In genomic region chr19:41399525-41399924, GRCh38 we compare ENCODE assay signal across 19 cellular contexts. TPM values are rescaled to one million over a fixed set of nuclear protein-coding genes. Genes with fewer than 3 reads are reported as not detected.
DNase-seq lines count a peak whose midpoint lies in the region; ATAC-seq and TF ChIP-seq lines count a peak whose summit lies in the region.
"Had no signal": no experiment of that assay in that cellular context is flagged by ENCODE, and none has a peak within 500 bp of the region (broad histone marks: within the 10 kb centered on the region; RNA-seq: fewer than 3 reads in every experiment).

No MANE protein-coding gene starts in this region.

- H3K9me3 Mint-ChIP-seq in activated T-cell treated with anti-CD3 and anti-CD28 coated beads, Interleukin-2, amount 50 U/mL, for 24 hours, result no peaks in the 10 kb centered on the region
- H3K9me3 Mint-ChIP-seq in GM23338, result no peaks in the 10 kb centered on the region
- H3K9me3 Mint-ChIP-seq in activated naive CD8-positive, alpha-beta T cell treated with anti-CD3 and anti-CD28 coated beads, Interleukin-2, amount 10 ng/mL, durations not matched to agents 7 days and 5 days, result no peaks in the 10 kb centered on the region
- no peaks in the 10 kb centered on the region for H3K9me3 Mint-ChIP-seq in neural progenitor cell
- H3K9me3 Mint-ChIP-seq: activated T-cell treated with anti-CD3 and anti-CD28 coated beads, Interleukin-2, amount 50 U/mL, for 4 hours had no signal

- intact Hi-C loops in ovary (cut with DNase I), result no loop called here

- no peak overlapping the region for H3K9ac ChIP-seq in neural progenitor cell

- H2AFZ ChIP-seq in GM23338 (no peak overlapping the region), neural progenitor cell (replicated peaks) (no peak overlapping the region)

- H3K4me2 ChIP-seq in GM23338, result no peak overlapping the region
- no peak overlapping the region for H3K4me2 ChIP-seq in neural progenitor cell

- H3K9me3 ChIP-seq in neural progenitor cell (ENCODE audit: low read depth) (no peaks in the 10 kb centered on the region), ovary (no peaks in the 10 kb centered on the region)
- H3K9me3 ChIP-seq: left lung had no signal

- no peak for TF ChIP-seq CTCF in GM23338 (conservative IDR thresholded peaks at IDR 0.05; ENCODE audit: low read depth in 2 of 2)
- no peak for TF ChIP-seq CTCF in neural progenitor cell (IDR thresholded peaks at IDR 0.05)
- no peak for TF ChIP-seq CTCF in ovary (IDR thresholded peaks at IDR 0.05)

- H4K20me1 ChIP-seq in GM23338 (replicated peaks; ENCODE audit: insufficient read depth) (peaks cover 3% of the 10 kb centered on the region), neural progenitor cell (ENCODE audit: low read depth) (peaks cover 5% of the 10 kb centered on the region)

- 82 to 89% (median 85%) methylated on average over 2 of the region's 2 CpGs for WGBS in ovary, 3 donors

- H3K4me3 ChIP-seq in GM23338, result no peak overlapping the region
- H3K4me3 ChIP-seq in neural progenitor cell, result no peak overlapping the region
- no peak overlapping the region for H3K4me3 ChIP-seq in ovary

- peaks cover 46% of the 10 kb centered on the region for H3K4me1 Mint-ChIP-seq in activated T-cell treated with anti-CD3 and anti-CD28 coated beads, Interleukin-2, amount 50 U/mL, for 24 hours (ENCODE audit: low read depth)
- H3K4me1 Mint-ChIP-seq in GM23338 (peaks cover 19% of the 10 kb centered on the region), neural progenitor cell (peaks cover 26% of the 10 kb centered on the region)
- H3K4me1 Mint-ChIP-seq in activated naive CD8-positive, alpha-beta T cell treated with anti-CD3 and anti-CD28 coated beads, Interleukin-2, amount 10 ng/mL, durations not matched to agents 7 days and 5 days, result peaks cover 28% of the 10 kb centered on the region

- no peaks in the 10 kb centered on the region for H3F3A ChIP-seq in GM23338 (replicated peaks; ENCODE audit: low read depth)
- peaks cover 4% of the 10 kb centered on the region for H3F3A ChIP-seq in neural progenitor cell (ENCODE audit: low read depth)

- H3K36me3 ChIP-seq in GM23338 (ENCODE audit: insufficient read depth), result no peaks in the 10 kb centered on the region
- H3K36me3 ChIP-seq in neural progenitor cell, result no peaks in the 10 kb centered on the region
- no peaks in the 10 kb centered on the region for H3K36me3 ChIP-seq in ovary

- peaks cover 35% of the 10 kb centered on the region for H3K79me2 ChIP-seq in GM23338 (replicated peaks; ENCODE audit: insufficient read depth)
- H3K79me2 ChIP-seq in neural progenitor cell (ENCODE audit: low read depth), result peaks cover 42% of the 10 kb centered on the region

- H3K27ac ChIP-seq in GM23338 (ENCODE audit: low read depth), result no peak overlapping the region
- no peak overlapping the region for H3K27ac ChIP-seq in neural progenitor cell
- no peak overlapping the region for H3K27ac ChIP-seq in ovary
- H3K27ac ChIP-seq: left lung had no signal

- H3K4me3 Mint-ChIP-seq in activated T-cell treated with anti-CD3 and anti-CD28 coated beads, Interleukin-2, amount 50 U/mL, for 24 hours, result peak overlapping the region; percentile 99
- peak overlapping the region; percentile 38; the same call in 2 of the 3 replicates for H3K4me3 Mint-ChIP-seq in GM23338
- peak overlapping the region; percentile 41 for H3K4me3 Mint-ChIP-seq in activated naive CD8-positive, alpha-beta T cell treated with anti-CD3 and anti-CD28 coated beads, Interleukin-2, amount 10 ng/mL, durations not matched to agents 7 days and 5 days
- H3K4me3 Mint-ChIP-seq in neural progenitor cell, result peak overlapping the region; percentile 98

- no peak for ATAC-seq in GM23338
- no peak for ATAC-seq in activated naive CD8-positive, alpha-beta T cell treated with anti-CD3 and anti-CD28 coated beads, Interleukin-2, amount 10 ng/mL, durations not matched to agents 7 days and 5 days (ENCODE audit: low read depth)
- ATAC-seq: activated T-cell treated with anti-CD3 and anti-CD28 coated beads, Interleukin-2, amount 50 U/mL, for 4 hours; left lung had no signal

- no peak for TF ChIP-seq EP300 in ovary (IDR thresholded peaks at IDR 0.05)

- H3K27me3 Mint-ChIP-seq in activated T-cell treated with anti-CD3 and anti-CD28 coated beads, Interleukin-2, amount 50 U/mL, for 24 hours, result no peaks in the 10 kb centered on the region
- H3K27me3 Mint-ChIP-seq in GM23338 (ENCODE audit: insufficient read depth, low read depth, poor library complexity), result peaks cover 6% of the 10 kb centered on the region
- H3K27me3 Mint-ChIP-seq in activated naive CD8-positive, alpha-beta T cell treated with anti-CD3 and anti-CD28 coated beads, Interleukin-2, amount 10 ng/mL, durations not matched to agents 7 days and 5 days, result no peaks in the 10 kb centered on the region
- peaks cover 8% of the 10 kb centered on the region for H3K27me3 Mint-ChIP-seq in neural progenitor cell (ENCODE audit: insufficient read depth, low read depth)

- DNase-seq in activated T-cell treated with anti-CD3 and anti-CD28 coated beads, Interleukin-2, amount 50 U/mL, for 24 hours, result no peak
- DNase-seq in activated T-cell treated with anti-CD3 and anti-CD28 coated beads for 4 hours, result no peak
- DNase-seq in GM23338 (ENCODE audit: low spot score), result no peak
- DNase-seq in activated naive CD8-positive, alpha-beta T cell treated with anti-CD3 and anti-CD28 coated beads, Interleukin-2, amount 10 ng/mL, durations not matched to agents 7 days and 5 days, result no peak
- no peak for DNase-seq in neural progenitor cell (ENCODE audit: low spot score)
- no peak for DNase-seq in ovary
- DNase-seq in NCI-H1436 (lab: John Stamatoyannopoulos, UW), result no peak
- DNase-seq in NCI-H1694 (lab: John Stamatoyannopoulos, UW), result no peak
- DNase-seq: ACHN; activated CD4-positive, alpha-beta T cell treated with anti-CD3 and anti-CD28 coated beads for 1 hour; activated T-cell treated with anti-CD3 and anti-CD28 coated beads, Interleukin-2, amount 50 U/mL, for 4 hours; aorta; foreskin fibroblast; left lung; MM.1S; NCI-H187 treated with DMSO at 0.1 percent for 48 hours; NCI-H446 treated with DMSO at 0.1 percent for 48 hours; SHP77 treated with DMSO at 0.1 percent for 48 hours; T-helper 9 cell had no signal

- H3K36me3 Mint-ChIP-seq in activated T-cell treated with anti-CD3 and anti-CD28 coated beads, Interleukin-2, amount 50 U/mL, for 24 hours (ENCODE audit: low read depth), result peaks cover 39% of the 10 kb centered on the region
- H3K36me3 Mint-ChIP-seq in GM23338 (ENCODE audit: low read depth), result peaks cover 9% of the 10 kb centered on the region
- peaks cover 6% of the 10 kb centered on the region for H3K36me3 Mint-ChIP-seq in activated naive CD8-positive, alpha-beta T cell treated with anti-CD3 and anti-CD28 coated beads, Interleukin-2, amount 10 ng/mL, durations not matched to agents 7 days and 5 days
- H3K36me3 Mint-ChIP-seq in neural progenitor cell, result peaks cover 2% of the 10 kb centered on the region

- H3K9me2 ChIP-seq in GM23338 (ENCODE audit: insufficient read depth), result no peaks in the 10 kb centered on the region

- H3K27ac Mint-ChIP-seq in activated T-cell treated with anti-CD3 and anti-CD28 coated beads, Interleukin-2, amount 50 U/mL, for 24 hours, result no peak overlapping the region
- no peak overlapping the region for H3K27ac Mint-ChIP-seq in GM23338
- H3K27ac Mint-ChIP-seq in activated naive CD8-positive, alpha-beta T cell treated with anti-CD3 and anti-CD28 coated beads, Interleukin-2, amount 10 ng/mL, durations not matched to agents 7 days and 5 days, result no peak overlapping the region
- no peak overlapping the region for H3K27ac Mint-ChIP-seq in neural progenitor cell

- POLR2A ChIA-PET in activated naive CD8-positive, alpha-beta T cell treated with anti-CD3 and anti-CD28 coated beads, Interleukin-2, amount 10 ng/mL, durations not matched to agents 7 days and 5 days (lab: Charles Lee), result interaction anchor here (0.6 kb wide), 1 partner anchor 11 kb away, joined by 3 read pairs; no protein-coding TSS in a partner anchor

- TF ChIP-seq POLR2A in ovary (IDR thresholded peaks at IDR 0.05), result no peak

- H3K27me3 ChIP-seq in GM23338 (ENCODE audit: insufficient read depth) (no peaks in the 10 kb centered on the region), neural progenitor cell (no peaks in the 10 kb centered on the region), ovary (no peaks in the 10 kb centered on the region)
- H3K27me3 ChIP-seq: left lung had no signal

- peaks cover 12% of the 10 kb centered on the region; the same call in 1 of the 2 replicates for H3K4me1 ChIP-seq in GM23338 (ENCODE audit: insufficient read depth)
- H3K4me1 ChIP-seq in neural progenitor cell, result peaks cover 7% of the 10 kb centered on the region
- peaks cover 5% of the 10 kb centered on the region for H3K4me1 ChIP-seq in ovary (ENCODE audit: insufficient read depth)

RNA-seq across cellular contexts. Expression of gene BCKDHA, which starts 1.9 kb away (rescaled TPM):
- 31.3 and 42.4 TPM in 2 replicates for total RNA-seq in GM23338 (2014; rRNA removed; shearing (Covaris generic))
- polyA plus RNA-seq in GM23338 (2016; fragmentation: Nextera tagmentation; extraction: Ambion mirVana), result 14.2 and 15.0 TPM in 2 replicates
- 10 to 100 TPM; 23.8 to 26.9 TPM for total RNA-seq in activated naive CD8-positive, alpha-beta T cell treated with anti-CD3 and anti-CD28 coated beads, Interleukin-2, amount 10 ng/mL, durations not matched to agents 7 days and 5 days
- 25.7 and 62.8 TPM in 2 replicates for total RNA-seq in neural progenitor cell (ENCODE audit: low replicate concordance)
- total RNA-seq in ovary, result 10 to 100 TPM; 14.3 to 31.6 (median 19.0) TPM
- polyA plus RNA-seq in ovary, result 10 to 100 TPM in 1 of 2 donors, 1 to 10 TPM in 1; 3.8 to 43.8 TPM

RNA-seq across cellular contexts. Expression of gene EXOSC5, which starts 2.4 kb away (rescaled TPM):
- 65.1 and 65.4 TPM in 2 replicates for total RNA-seq in GM23338 (2014; rRNA removed; shearing (Covaris generic))
- polyA plus RNA-seq in GM23338 (2016; fragmentation: Nextera tagmentation; extraction: Ambion mirVana) (116 and 125 TPM in 2 replicates), ovary (10 to 100 TPM in 1 of 2 donors, 1 to 10 TPM in 1; 1.5 to 24.6 TPM)
- total RNA-seq in activated naive CD8-positive, alpha-beta T cell treated with anti-CD3 and anti-CD28 coated beads, Interleukin-2, amount 10 ng/mL, durations not matched to agents 7 days and 5 days, result 10 to 100 TPM; 20.9 to 25.9 TPM
- total RNA-seq in neural progenitor cell (ENCODE audit: low replicate concordance) (10.3 and 26.0 TPM in 2 replicates), ovary (10 to 100 TPM in 4 of 7 donors, 1 to 10 TPM in 3; 6.6 to 25.0 (median 13.8) TPM)

RNA-seq across cellular contexts. Expression of gene TMEM91, which starts 23.2 kb away (rescaled TPM):
- total RNA-seq in GM23338 (2014; rRNA removed; shearing (Covaris generic)), result 9.3 and 9.5 TPM in 2 replicates
- polyA plus RNA-seq in GM23338 (2016; fragmentation: Nextera tagmentation; extraction: Ambion mirVana) (8.1 and 10.6 TPM in 2 replicates), ovary (10 to 100 TPM in 1 of 2 donors, 1 to 10 TPM in 1; 6.2 to 16.1 TPM)
- total RNA-seq in activated naive CD8-positive, alpha-beta T cell treated with anti-CD3 and anti-CD28 coated beads, Interleukin-2, amount 10 ng/mL, durations not matched to agents 7 days and 5 days, result 10 to 100 TPM; 11.4 to 13.0 TPM
- total RNA-seq in neural progenitor cell (ENCODE audit: low replicate concordance) (4.5 and 10.7 TPM in 2 replicates), ovary (10 to 100 TPM in 3 of 7 donors, 1 to 10 TPM in 4; 6.5 to 22.3 (median 9.9) TPM)

RNA-seq across cellular contexts. Expression of gene B3GNT8, which starts 27.6 kb away (rescaled TPM):
- total RNA-seq in GM23338 (2014; rRNA removed; shearing (Covaris generic)), result 0.70 and 1.8 TPM in 2 replicates
- polyA plus RNA-seq in GM23338 (2016; fragmentation: Nextera tagmentation; extraction: Ambion mirVana) (0.71 TPM in 2 replicates), ovary (1 to 10 TPM in 1 of 2 donors, not detected in 1; 1.1 TPM)
- total RNA-seq in activated naive CD8-positive, alpha-beta T cell treated with anti-CD3 and anti-CD28 coated beads, Interleukin-2, amount 10 ng/mL, durations not matched to agents 7 days and 5 days, result 1 to 10 TPM; 2.0 to 2.2 TPM
- total RNA-seq in neural progenitor cell (ENCODE audit: low replicate concordance) (1.3 TPM in 1 of 2 replicates, not detected in the other), ovary (1 to 10 TPM in 4 of 7 donors, under 1 TPM in 3; 0.51 to 2.2 (median 1.2) TPM)

RNA-seq across cellular contexts. Expression of gene B9D2, which starts 35.6 kb away (rescaled TPM):
- 2.7 and 3.0 TPM in 2 replicates for total RNA-seq in GM23338 (2014; rRNA removed; shearing (Covaris generic))
- polyA plus RNA-seq in GM23338 (2016; fragmentation: Nextera tagmentation; extraction: Ambion mirVana), result 4.9 and 7.4 TPM in 2 replicates
- total RNA-seq in activated naive CD8-positive, alpha-beta T cell treated with anti-CD3 and anti-CD28 coated beads, Interleukin-2, amount 10 ng/mL, durations not matched to agents 7 days and 5 days, result 10 to 100 TPM; 11.5 to 13.0 TPM
- total RNA-seq in neural progenitor cell (ENCODE audit: low replicate concordance), result 2.5 and 5.5 TPM in 2 replicates
- total RNA-seq in ovary, result 1 to 10 TPM; 2.6 to 6.5 (median 4.7) TPM
- polyA plus RNA-seq in ovary, result 1 to 10 TPM in 1 of 2 donors, under 1 TPM in 1; 0.83 to 7.2 TPM

Comparison
In these comparisons a context has a peak if more than half of its experiments do, and no peak if none do; other contexts are left out.
1. H3K4me3 Mint-ChIP-seq: peak in every context shown above with its lines; median percentile 99 in activated T-cell treated with anti-CD3 and anti-CD28 coated beads, Interleukin-2, amount 50 U/mL, for 24 hours; 98 in neural progenitor cell; 41 in activated naive CD8-positive, alpha-beta T cell treated with anti-CD3 and anti-CD28 coated beads, Interleukin-2, amount 10 ng/mL, durations not matched to agents 7 days and 5 days; 38 in GM23338.